In the genomic region with DNA sequence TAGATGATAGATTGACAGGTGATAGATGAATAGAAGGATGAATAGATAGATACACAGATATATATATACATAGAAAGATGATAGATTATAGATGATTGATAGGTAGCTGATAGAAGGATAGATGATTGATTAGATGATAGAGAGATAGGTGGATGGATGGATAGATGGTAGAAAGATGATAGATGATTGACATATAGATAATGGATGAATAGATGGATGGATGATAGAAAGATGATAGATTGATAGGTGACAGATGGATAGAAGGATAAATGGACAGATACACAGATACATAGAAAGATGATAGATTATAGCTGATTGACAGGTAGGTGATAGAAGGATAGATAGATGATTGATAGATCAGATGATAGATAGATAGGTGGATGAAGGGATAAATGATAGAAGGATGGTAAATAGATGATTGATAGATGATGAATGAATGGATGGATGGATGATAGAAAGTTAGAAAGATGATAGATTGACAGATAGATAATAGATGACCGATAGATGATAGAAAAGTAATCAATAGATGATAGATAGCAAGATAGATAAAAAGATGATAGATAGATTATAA, we compare ENCODE assay signal across 25 cellular contexts.
"Had no signal": no experiment of that assay in that cellular context is flagged by ENCODE, and none has a peak within 500 bp of the region (broad histone marks: within the 10 kb centered on the region; RNA-seq: fewer than 3 reads in every experiment).

No MANE protein-coding gene starts in this region.

- H3K27ac ChIP-seq: neural progenitor cell, pancreas, prostate gland, right atrium auricular region, right lobe of liver, sigmoid colon, stomach, thoracic aorta, thyroid gland, tibial nerve, upper lobe of left lung, uterus had no signal

- H3K27me3 ChIP-seq: right atrium auricular region, right lobe of liver, thyroid gland, upper lobe of left lung had no signal

- H3K36me3 ChIP-seq: neural progenitor cell, pancreas, prostate gland, right atrium auricular region, right lobe of liver, sigmoid colon, stomach, thoracic aorta, thyroid gland, tibial nerve, upper lobe of left lung, uterus had no signal

- H3K4me3 ChIP-seq: neural progenitor cell, pancreas, prostate gland, right atrium auricular region, right lobe of liver, sigmoid colon, stomach, thoracic aorta, thyroid gland, tibial nerve, upper lobe of left lung, uterus had no signal

- H3K9me3 ChIP-seq: pancreas, prostate gland, right atrium auricular region, right lobe of liver, thoracic aorta, thyroid gland, upper lobe of left lung, uterus had no signal

- DNase-seq: naive thymus-derived CD4-positive, alpha-beta T cell; natural killer cell; occipital lobe; pancreas; retina; right lobe of liver; sigmoid colon; small intestine; stimulated activated CD4-positive, alpha-beta T cell treated with anti-CD3 and anti-CD28 coated beads, Interleukin-15, amount 100 ng/mL, for 24 hours; stimulated activated CD4-positive, alpha-beta T cell treated with anti-CD3 and anti-CD28 coated beads, Interleukin-2, amount 100 ng/mL, for 24 hours; stimulated activated CD4-positive, alpha-beta T cell treated with anti-CD3 and anti-CD28 coated beads, Interleukin-2, amount 100 ng/mL, for 48 hours; stimulated activated CD4-positive, alpha-beta T cell treated with anti-CD3 and anti-CD28 coated beads, Interleukin-4, amount 100 ng/mL, for 24 hours; stimulated activated naive B cell treated with anti-CD40 and anti-IgM and Interleukin-4, amounts not matched to agents 10 μg/mL and 1 μg/mL and 100 μg/mL, for 72 hours; stimulated activated naive CD4-positive, alpha-beta T cell treated with Interleukin-2 at 50 U/mL for 16 hours; stomach; thyroid gland; trophoblast cell; upper lobe of left lung; uterus had no signal

- FAIRE-seq: small intestine had no signal

- H3K4me2 ChIP-seq: neural progenitor cell had no signal

- H3K9ac ChIP-seq: neural progenitor cell had no signal

- ATAC-seq: naive thymus-derived CD4-positive, alpha-beta T cell; natural killer cell; pancreas; right lobe of liver; stimulated activated effector memory CD8-positive, alpha-beta T cell treated with anti-CD3 and anti-CD28 coated beads, Interleukin-12 subunit alpha, Interleukin-12 subunit beta, amount 100 ng/mL, for 72 hours; stimulated activated naive B cell treated with anti-CD40 and anti-IgM and Interleukin-4, amounts not matched to agents 10 μg/mL and 1 μg/mL and 100 μg/mL, for 72 hours had no signal

- H3K4me1 ChIP-seq: neural progenitor cell, pancreas, prostate gland, right atrium auricular region, right lobe of liver, sigmoid colon, stomach, thyroid gland, tibial nerve, upper lobe of left lung, uterus had no signal

- H2AFZ ChIP-seq: neural progenitor cell had no signal
